ENCODE assay signal across 8 cellular contexts in genomic region chr15:40564591-40565332, GRCh38. TPM values are rescaled to one million over a fixed set of nuclear protein-coding genes. Genes with fewer than 3 reads are reported as not detected.
DNase-seq lines count a peak whose midpoint lies in the region; ATAC-seq and TF ChIP-seq lines count a peak whose summit lies in the region.

CCDC32 (minus strand) TSS chr15:40565042; CDS start chr15:40563015, 2,027 bp downstream.

- no peaks in the 10 kb centered on the region for H3K27me3 ChIP-seq in testis

- TF ChIP-seq CTCF in GM10248 (IDR thresholded peaks at IDR 0.05; ENCODE audit: control extremely low read depth, extremely low read depth, low read depth, missing control alignments) (no peak), omental fat pad (IDR thresholded peaks at IDR 0.05) (no peak), testis (IDR thresholded peaks at IDR 0.05) (no peak)

- H3K27ac ChIP-seq in testis = peak within 1 kb of the TSS; percentile 73 to 90

- H3K9me3 ChIP-seq in testis = no peaks in the 10 kb centered on the region

- peak within 1 kb of the TSS; percentile 96 for H3K4me3 Mint-ChIP-seq in activated naive CD8-positive, alpha-beta T cell

- H3K4me3 ChIP-seq in testis = peak within 1 kb of the TSS; percentile 73 to 74

- no peaks in the 10 kb centered on the region for H3K27me3 Mint-ChIP-seq in activated naive CD8-positive, alpha-beta T cell

- CTCF ChIA-PET in GM10248 (lab: Yijun Ruan, JAX) = interaction anchor here (0.7 to 1.8 kb wide), 14 partner anchors 9 to 329 kb away, joined by 3 to 8 read pairs (median 4); partner anchors contain the start of genes KNL1 and VPS18

- intact Hi-C loops in testis (cut with DNase I; ENCODE audit: low total_unique reads) = no loop called here

- H3K9me3 Mint-ChIP-seq in activated naive CD8-positive, alpha-beta T cell (ENCODE audit: low read depth) = no peaks in the 10 kb centered on the region

- POLR2A ChIA-PET in GM10248 (lab: Yijun Ruan, JAX) = interaction anchor here (0.8 to 1.4 kb wide), 6 partner anchors 11 to 718 kb away, joined by 3 to 8 read pairs (median 4); no protein-coding TSS in a partner anchor

- H3K36me3 ChIP-seq in testis (ENCODE audit: low read depth, missing control alignments) = no peaks in the 10 kb centered on the region

- H3K27ac Mint-ChIP-seq in activated naive CD8-positive, alpha-beta T cell = peak within 1 kb of the TSS; percentile 88

- WGBS in testis, 2 donors = 0% methylated on average over 34 to 39 of the region's 40 CpGs

- ATAC-seq in HG02623 (IDR thresholded peaks at IDR 0.05; ENCODE audit: unreplicated experiment) (peak; percentile 95), omental fat pad (ENCODE audit: low FRiP score) (peak; percentile 97)

- DNase-seq in GM10248 (ENCODE audit: extremely low spot score) = peak; percentile 98
- peak; percentile 93 for DNase-seq in NCI-H1105 (lab: John Stamatoyannopoulos, UW)
- DNase-seq in SKM-1 treated with dmso at 0.1 percent for 144 hours (lab: John Stamatoyannopoulos, UW; ENCODE audit: unreplicated experiment) = peak; percentile 100
- DNase-seq in glomerular visceral epithelial cell (ENCODE audit: extremely low spot score) = peak; percentile 97
- peak; percentile 92 for DNase-seq in omental fat pad (ENCODE audit: low spot score)
- peak; percentile 99 for DNase-seq in testis

- peaks cover 2% of the 10 kb centered on the region for H3K36me3 Mint-ChIP-seq in activated naive CD8-positive, alpha-beta T cell

- H3K4me1 Mint-ChIP-seq in activated naive CD8-positive, alpha-beta T cell (ENCODE audit: low read depth) = peaks cover 47% of the 10 kb centered on the region

- peaks cover 23% of the 10 kb centered on the region for H3K4me1 ChIP-seq in testis

- peak; percentile 45 for TF ChIP-seq POLR2A in testis (IDR thresholded peaks at IDR 0.05)

RNA-seq across cellular contexts. Expression of gene CCDC32, which starts in this region (rescaled TPM):
- total RNA-seq in omental fat pad (10 to 100 TPM; 26.0 to 37.2 (median 33.4) TPM), testis (10 to 100 TPM; 13.9 to 19.4 TPM)
- polyA plus RNA-seq in testis (ENCODE audit: insufficient read depth, low read depth, low replicate concordance) = 18.3 TPM

Comparison
In these comparisons a context has a peak if more than half of its experiments do, and no peak if none do; other contexts are left out.
1. Peak in every context shown above with its lines: DNase-seq, ATAC-seq, H3K4me3 ChIP-seq and H3K27ac ChIP-seq.